ENCODE assay signal across 1 cellular context in genomic region chr1:197222780-197223179, GRCh38.
TF ChIP-seq lines count a peak whose summit lies in the region.

No MANE protein-coding gene starts in this region.

TF ChIP-seq in H1, 55 proteins besides CTCF, POLR2A, EP300 and RAD21:
- TF ChIP-seq TAF7 (optimal IDR thresholded peaks at IDR 0.05; ENCODE audit: borderline replicate concordance, low read depth, low read length): no peak
- TF ChIP-seq E2F6 (IDR thresholded peaks at IDR 0.05): no peak
- no peak for TF ChIP-seq SUZ12 (IDR thresholded peaks at IDR 0.05; ENCODE audit: low read length)
- TF ChIP-seq TBP (IDR thresholded peaks at IDR 0.05; ENCODE audit: low read depth, low read length): no peak
- TF ChIP-seq CHD2 (IDR thresholded peaks at IDR 0.05; ENCODE audit: low read length): no peak
- no peak for TF ChIP-seq SIRT6 (IDR thresholded peaks at IDR 0.05; ENCODE audit: low read length)
- TF ChIP-seq CHD7 (IDR thresholded peaks at IDR 0.05; ENCODE audit: insufficient replicate concordance, low read length): no peak
- TF ChIP-seq RFX5 (IDR thresholded peaks at IDR 0.05; ENCODE audit: borderline replicate concordance, low read depth, low read length): no peak
- no peak for TF ChIP-seq SP2 (IDR thresholded peaks at IDR 0.05; ENCODE audit: low read length)
- no peak for TF ChIP-seq CHD1 (IDR thresholded peaks at IDR 0.05; ENCODE audit: low read depth, low read length)
- no peak for TF ChIP-seq EZH2 (IDR thresholded peaks at IDR 0.05; ENCODE audit: low read depth, low read length, severe bottlenecking)
- no peak for TF ChIP-seq JUND (IDR thresholded peaks at IDR 0.05; ENCODE audit: low read length)
- no peak for TF ChIP-seq SIX5 (IDR thresholded peaks at IDR 0.05; ENCODE audit: low read depth, low read length)
- no peak for TF ChIP-seq YY1 (IDR thresholded peaks at IDR 0.05; ENCODE audit: low read depth, low read length)
- TF ChIP-seq ATF3 (IDR thresholded peaks at IDR 0.05; ENCODE audit: insufficient read depth, low read depth, low read length): no peak
- TF ChIP-seq NANOG (IDR thresholded peaks at IDR 0.05; ENCODE audit: insufficient read depth, low read depth, low read length, poor library complexity, severe bottlenecking): no peak
- no peak for TF ChIP-seq CREB1 (IDR thresholded peaks at IDR 0.05)
- TF ChIP-seq HDAC2 (IDR thresholded peaks at IDR 0.05; ENCODE audit: borderline replicate concordance in 1 of 2, low read depth in 2 of 2, low read length in 2 of 2): no peak
